In genomic region chr12:106282457-106283097, GRCh38 we compare ENCODE assay signal across 8 cellular contexts. TPM values are rescaled to one million over a fixed set of nuclear protein-coding genes. Genes with fewer than 3 reads are reported as not detected.
DNase-seq lines count a peak whose midpoint lies in the region; ATAC-seq, FAIRE-seq and TF ChIP-seq lines count a peak whose summit lies in the region.

No MANE protein-coding gene starts in this region.

- H3K36me3 ChIP-seq in PC-9 (ENCODE audit: low read depth): no peaks in the 10 kb centered on the region

- peak; percentile 86 for TF ChIP-seq CTCF in PC-9 (conservative IDR thresholded peaks at IDR 0.05)

- POLR2A ChIA-PET in PC-9 (lab: Charles Lee; ENCODE audit: unreplicated experiment): interaction anchor here (0.6 kb wide), 1 partner anchor 35 kb away, joined by 3 read pairs; the partner anchor contains the start of gene CKAP4

- H2AFZ ChIP-seq in PC-9: no peak overlapping the region

- H3K36me3 Mint-ChIP-seq in activated T-helper 17 cell treated with anti-CD3 and anti-CD28 coated beads, Interleukin-2, amount 50 U/mL, for 72 hours (ENCODE audit: low read depth): no peaks in the 10 kb centered on the region

- peaks cover 5% of the 10 kb centered on the region for H3K9me3 Mint-ChIP-seq in activated T-helper 17 cell treated with anti-CD3 and anti-CD28 coated beads, Interleukin-2, amount 50 U/mL, for 72 hours

- peaks cover 5% of the 10 kb centered on the region for H3K4me1 ChIP-seq in PC-9 (replicated peaks; ENCODE audit: insufficient read depth)

- no peak overlapping the region for H3K4me3 Mint-ChIP-seq in activated T-helper 17 cell treated with anti-CD3 and anti-CD28 coated beads, Interleukin-2, amount 50 U/mL, for 72 hours

- H3K27me3 ChIP-seq in PC-9 (ENCODE audit: insufficient read depth, low read depth): no peaks in the 10 kb centered on the region

- intact Hi-C loops in PC-9 (cut with micrococcal nuclease; ENCODE audit: unreplicated experiment): loop anchor here (1.0 kb wide), 1 partner anchor 55 kb away; no protein-coding TSS in a partner anchor

- H3K9me3 ChIP-seq in PC-9 (ENCODE audit: insufficient read depth, low read depth): no peaks in the 10 kb centered on the region; the same call in 1 of the 2 replicates

- H3K79me2 ChIP-seq in PC-9 (ENCODE audit: low read depth): no peaks in the 10 kb centered on the region

- no peak overlapping the region for H3K27ac Mint-ChIP-seq in activated T-helper 17 cell treated with anti-CD3 and anti-CD28 coated beads, Interleukin-2, amount 50 U/mL, for 72 hours

- peaks cover 7% of the 10 kb centered on the region for H3K27me3 Mint-ChIP-seq in activated T-helper 17 cell treated with anti-CD3 and anti-CD28 coated beads, Interleukin-2, amount 50 U/mL, for 72 hours

- FAIRE-seq in G401.6 (lab: Jason Lieb, UNC): peak; percentile 86

- H3F3A ChIP-seq in PC-9 (ENCODE audit: insufficient read depth, low read depth): no peaks in the 10 kb centered on the region; the same call in 1 of the 2 replicates

- no peaks in the 10 kb centered on the region for H3K9me2 ChIP-seq in PC-9 (ENCODE audit: insufficient read depth)

- no peak overlapping the region for H3K4me3 ChIP-seq in PC-9

- H3K4me1 Mint-ChIP-seq in activated T-helper 17 cell treated with anti-CD3 and anti-CD28 coated beads, Interleukin-2, amount 50 U/mL, for 72 hours: no peaks in the 10 kb centered on the region

- DNase-seq in PC-9 (peak; percentile 15 to 62), germinal center (ENCODE audit: low spot score) (peak; percentile 64), renal cortical epithelial cell (ENCODE audit: low read depth) (peak; percentile 44)

- H3K4me2 ChIP-seq in PC-9: no peak overlapping the region

- H3K27ac ChIP-seq in PC-9: no peak overlapping the region

- ATAC-seq in HG03108 (IDR thresholded peaks at IDR 0.05; ENCODE audit: unreplicated experiment) (peak; percentile 56), HG02970 (IDR thresholded peaks at IDR 0.05; ENCODE audit: low FRiP score, unreplicated experiment) (no peak), HG03460 (IDR thresholded peaks at IDR 0.05; ENCODE audit: unreplicated experiment) (no peak)
- peak; percentile 76 for ATAC-seq in activated T-helper 17 cell treated with anti-CD3 and anti-CD28 coated beads, Interleukin-2, amount 50 U/mL, for 72 hours (replicated peaks)

- no TSS peak for BruUV-seq in PC-9 (replicated peaks; lab: Mats Ljungman, UMichigan)

- H4K20me1 ChIP-seq in PC-9 (ENCODE audit: insufficient read depth): no peaks in the 10 kb centered on the region

- CTCF ChIA-PET in PC-9 (lab: Charles Lee): interaction anchor here (0.6 to 1.1 kb wide), 3 partner anchors 13 to 56 kb away, joined by 3 to 20 read pairs (median 4); no protein-coding TSS in a partner anchor

RNA-seq across cellular contexts. Expression of gene TCP11L2, which starts 20.0 kb away (rescaled TPM):
- total RNA-seq in PC-9 (2021): 34.6 and 35.1 TPM in 2 replicates
- total RNA-seq in activated T-helper 17 cell treated with anti-CD3 and anti-CD28 coated beads, Interleukin-2, amount 50 U/mL, for 72 hours: 10 to 100 TPM in 1 of 2 donors, 1 to 10 TPM in 1; 9.6 to 22.4 TPM
- total RNA-seq in renal cortical epithelial cell: 30.2 and 48.3 TPM in 2 replicates

RNA-seq across cellular contexts. Expression of gene CKAP4, which starts 34.8 kb away (rescaled TPM):
- total RNA-seq in PC-9 (2021): 73.6 and 81.5 TPM in 2 replicates
- 1 to 10 TPM; 3.6 to 3.8 TPM for total RNA-seq in activated T-helper 17 cell treated with anti-CD3 and anti-CD28 coated beads, Interleukin-2, amount 50 U/mL, for 72 hours
- 82.7 and 105 TPM in 2 replicates for total RNA-seq in renal cortical epithelial cell

Comparison
In these comparisons a context has a peak if more than half of its experiments do, and no peak if none do; other contexts are left out.
1. ATAC-seq: peak in HG03108 (single experiment) and activated T-helper 17 cell treated with anti-CD3 and anti-CD28 coated beads, Interleukin-2, amount 50 U/mL, for 72 hours (single experiment); none in HG02970 (single experiment) and HG03460 (single experiment).
2. RNA of gene CKAP4, which starts 34.8 kb away (total RNA-seq): 82.7 to 105 TPM in renal cortical epithelial cell and 73.6 to 81.5 TPM in PC-9; 3.6 to 3.8 TPM in activated T-helper 17 cell treated with anti-CD3 and anti-CD28 coated beads, Interleukin-2, amount 50 U/mL, for 72 hours; every median in the first group is over 10 times any median in the second.
3. Peak in every context shown above with its lines, with median percentiles within 50 percentile points of each other: DNase-seq.